17 cellular contexts compared by ENCODE assay signal in the genomic region with DNA sequence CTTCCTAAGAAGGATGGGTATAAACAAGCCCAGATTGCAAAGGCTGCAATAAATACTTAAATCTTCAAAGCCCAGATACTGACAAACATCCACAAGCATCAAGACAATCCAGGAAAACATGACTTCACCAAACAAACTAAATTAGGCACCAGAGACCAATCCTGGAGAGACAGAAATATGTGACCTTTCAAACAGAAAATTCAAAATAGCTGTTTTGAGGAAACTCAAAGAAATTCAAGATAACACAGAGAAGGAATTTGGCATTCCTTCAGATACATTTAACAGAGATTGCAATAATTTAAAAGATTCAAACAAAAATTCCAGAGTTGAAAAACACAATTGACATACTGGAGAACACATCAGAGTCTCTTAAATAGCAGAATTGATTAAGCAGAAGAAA.
"Had no signal": no experiment of that assay in that cellular context is flagged by ENCODE, and none has a peak within 500 bp of the region (broad histone marks: within the 10 kb centered on the region; RNA-seq: fewer than 3 reads in every experiment).

No MANE protein-coding gene starts in this region.

- H3K36me3 Mint-ChIP-seq: activated naive CD4-positive, alpha-beta T cell treated with anti-CD3 and anti-CD28 coated beads, Interleukin-2, amount 10 ng/mL, durations not matched to agents 7 days and 5 days had no signal

- H3K27ac Mint-ChIP-seq: activated CD8-positive, alpha-beta memory T cell treated with anti-CD3 and anti-CD28 coated beads, Interleukin-2, amount 10 ng/mL, durations not matched to agents 7 days and 5 days; activated naive CD4-positive, alpha-beta T cell treated with anti-CD3 and anti-CD28 coated beads, Interleukin-2, amount 10 ng/mL, durations not matched to agents 7 days and 5 days; stimulated activated naive CD8-positive, alpha-beta T cell treated with anti-CD3 and anti-CD28 coated beads, Interleukin-15, Interleukin-2, amounts not matched to agents 100 ng/mL and 50 ng/mL, for 24 hours had no signal

- ATAC-seq: activated CD8-positive, alpha-beta memory T cell treated with anti-CD3 and anti-CD28 coated beads, Interleukin-2, amount 10 ng/mL, durations not matched to agents 7 days and 5 days; gastroesophageal sphincter; heart right ventricle; pancreas had no signal

- H3K9me3 ChIP-seq: adrenal gland, colonic mucosa, pancreas had no signal

- H3K4me1 Mint-ChIP-seq: activated CD8-positive, alpha-beta memory T cell treated with anti-CD3 and anti-CD28 coated beads, Interleukin-2, amount 10 ng/mL, durations not matched to agents 7 days and 5 days; activated naive CD4-positive, alpha-beta T cell treated with anti-CD3 and anti-CD28 coated beads, Interleukin-2, amount 10 ng/mL, durations not matched to agents 7 days and 5 days had no signal

- H3K4me3 ChIP-seq: adrenal gland, cardiac muscle cell, colonic mucosa, esophagus muscularis mucosa, gastroesophageal sphincter, heart right ventricle, pancreas, suprapubic skin, upper lobe of left lung had no signal

- H3K4me3 Mint-ChIP-seq: activated CD8-positive, alpha-beta memory T cell treated with anti-CD3 and anti-CD28 coated beads, Interleukin-2, amount 10 ng/mL, durations not matched to agents 7 days and 5 days; activated naive CD4-positive, alpha-beta T cell treated with anti-CD3 and anti-CD28 coated beads, Interleukin-2, amount 10 ng/mL, durations not matched to agents 7 days and 5 days; naive B cell; stimulated activated naive CD8-positive, alpha-beta T cell treated with anti-CD3 and anti-CD28 coated beads, Interleukin-15, Interleukin-2, amounts not matched to agents 100 ng/mL and 50 ng/mL, for 24 hours had no signal

- H3K36me3 ChIP-seq: adrenal gland, cardiac muscle cell, colonic mucosa, gastroesophageal sphincter, heart right ventricle, pancreas, suprapubic skin, upper lobe of left lung had no signal

- H3K27ac ChIP-seq: adrenal gland, cardiac muscle cell, colonic mucosa, esophagus muscularis mucosa, gastroesophageal sphincter, heart right ventricle, pancreas, suprapubic skin, upper lobe of left lung had no signal

- DNase-seq: activated CD4-positive, alpha-beta T cell treated with anti-CD3 and anti-CD28 coated beads for 1 hour; activated CD4-positive, alpha-beta T cell treated with anti-CD3 and anti-CD28 coated beads, Interleukin-2, amount 50 U/mL, for 48 hours; activated naive CD4-positive, alpha-beta T cell treated with anti-CD3 and anti-CD28 coated beads, Interleukin-2, amount 10 ng/mL, durations not matched to agents 7 days and 5 days; activated T-cell treated with anti-CD3 and anti-CD28 coated beads, Interleukin-2, amount 50 U/mL, for 1 hour; adrenal gland; colonic mucosa; heart right ventricle; naive B cell; pancreas; upper lobe of left lung had no signal

- FAIRE-seq: islet of Langerhans, pancreas had no signal

- H3K27me3 ChIP-seq: adrenal gland, cardiac muscle cell, colonic mucosa, esophagus muscularis mucosa, gastroesophageal sphincter, heart right ventricle, pancreas, suprapubic skin, upper lobe of left lung had no signal

- H3K4me1 ChIP-seq: adrenal gland, colonic mucosa, pancreas, upper lobe of left lung had no signal
